Comparison of ENCODE assay signal across 17 cellular contexts in genomic region chr3:13264468-13264795, GRCh38.
DNase-seq lines count a peak whose midpoint lies in the region; ATAC-seq and TF ChIP-seq lines count a peak whose summit lies in the region.
"Had no signal": no experiment of that assay in that cellular context is flagged by ENCODE, and none has a peak within 500 bp of the region (broad histone marks: within the 10 kb centered on the region; RNA-seq: fewer than 3 reads in every experiment).

No MANE protein-coding gene starts in this region.

- no peak overlapping the region for H2BK120ac ChIP-seq in neuronal stem cell (ENCODE audit: low read depth, low read length)

- intact Hi-C loops in heart right ventricle (cut with DNase I) (no loop called here), cardiac septum (cut with DNase I) (no loop called here)

- H3K4me2 ChIP-seq in neuronal stem cell (ENCODE audit: insufficient read depth, low read length, poor library complexity, severe bottlenecking): no peak overlapping the region
- H3K4me2 ChIP-seq: A549 had no signal

- H4K91ac ChIP-seq in neuronal stem cell (ENCODE audit: low read depth, low read length, poor library complexity): peak overlapping the region; percentile 56

- no peak overlapping the region for H3K4ac ChIP-seq in neuronal stem cell (ENCODE audit: low read length)

- WGBS in heart right ventricle, 2 donors: 77 to 79% methylated on average over 9 of the region's 9 CpGs
- WGBS in neuronal stem cell (ENCODE audit: extremely low coverage in 2 of 2, insufficient read length in 2 of 2, insufficient replicate concordance in 1 of 2), 2 donors: no CpG with 5 or more reads among the region's 9 CpGs

- no peak overlapping the region for H2AFZ ChIP-seq in neuronal stem cell (ENCODE audit: low read length)

- peak overlapping the region; percentile 46 for H2BK12ac ChIP-seq in neuronal stem cell (ENCODE audit: low read length)

- peak overlapping the region; percentile 74 for H3K18ac ChIP-seq in neuronal stem cell (ENCODE audit: low read length)

- no peak for ATAC-seq in heart right ventricle
- ATAC-seq: A549, HCT116, K562 had no signal

- H2BK15ac ChIP-seq in neuronal stem cell (ENCODE audit: low read length): no peak overlapping the region

- H2AK5ac ChIP-seq in neuronal stem cell (ENCODE audit: low read depth, low read length): peak overlapping the region; percentile 38

- H3K4me1 ChIP-seq in heart right ventricle: peaks cover 0 to 39% (median 3%) of the 10 kb centered on the region in 9 donors
- peaks cover 2 to 3% of the 10 kb centered on the region in 2 donors for H3K4me1 ChIP-seq in neuronal stem cell (ENCODE audit: control insufficient read depth in 2 of 2, insufficient read depth in 1 of 2, low read depth in 1 of 2, low read length in 2 of 2)

- H2BK5ac ChIP-seq in neuronal stem cell (ENCODE audit: low read length): no peak overlapping the region

- no peak overlapping the region for H3K4me3 ChIP-seq in heart right ventricle
- no peak overlapping the region for H3K4me3 ChIP-seq in neuronal stem cell (ENCODE audit: low read length in 2 of 2)
- H3K4me3 ChIP-seq: A549, K562 had no signal

- no peaks in the 10 kb centered on the region for H3K36me3 ChIP-seq in heart right ventricle
- H3K36me3 ChIP-seq in neuronal stem cell (replicated peaks in 1 of 2; ENCODE audit: control insufficient read depth in 2 of 2, insufficient read depth in 2 of 2, low read length in 2 of 2): no peaks in the 10 kb centered on the region

- H3K23ac ChIP-seq in neuronal stem cell (ENCODE audit: low read depth, low read length, poor library complexity): no peak overlapping the region

- peak overlapping the region; percentile 65 for H3K14ac ChIP-seq in neuronal stem cell (ENCODE audit: low read length)

- peak overlapping the region; percentile 65 for H3K9ac ChIP-seq in neuronal stem cell (ENCODE audit: low read depth, low read length, poor library complexity)

- H3K27me3 ChIP-seq in heart right ventricle (peaks cover 0 to 11% (median 0%) of the 10 kb centered on the region in 7 donors), neuronal stem cell (ENCODE audit: control insufficient read depth in 3 of 3, insufficient read depth in 3 of 3, low read depth in 1 of 3, low read length in 3 of 3) (no peaks in the 10 kb centered on the region)

- H3K79me1 ChIP-seq in neuronal stem cell (ENCODE audit: low read depth, low read length): no peaks in the 10 kb centered on the region

- H3K27ac ChIP-seq in heart right ventricle (peak overlapping the region in 9 of 10 donors; percentile 16 to 76 (median 35)), cingulate gyrus (ENCODE audit: low read depth, low read length) (peak overlapping the region; percentile 74), neuronal stem cell (replicated peaks; ENCODE audit: low read length) (no peak overlapping the region)
- H3K27ac ChIP-seq: A549, HL-60, RWPE1 had no signal

- no peak for TF ChIP-seq CTCF in heart right ventricle (IDR thresholded peaks at IDR 0.05)

- peaks cover 0 to 1% (median 0%) of the 10 kb centered on the region in 11 donors for H3K9me3 ChIP-seq in heart right ventricle
- peaks cover 0 to 3% of the 10 kb centered on the region in 2 donors for H3K9me3 ChIP-seq in neuronal stem cell (replicated peaks in 1 of 2; ENCODE audit: control insufficient read depth in 2 of 2, insufficient read depth in 1 of 2, low read depth in 1 of 2, low read length in 2 of 2)
- H3K9me3 ChIP-seq: A549 had no signal

- H4K8ac ChIP-seq in neuronal stem cell (ENCODE audit: low read depth, low read length): no peak overlapping the region

- no peak for DNase-seq in heart right ventricle
- DNase-seq in cardiac septum (ENCODE audit: low spot score): no peak
- DNase-seq in neuronal stem cell (ENCODE audit: low spot score): no peak
- no peak for DNase-seq in HCEC 1CT
- DNase-seq in midbrain (lab: John Stamatoyannopoulos, UW): no peak
- DNase-seq in NCI-H82 (lab: John Stamatoyannopoulos, UW): no peak
- DNase-seq: DMS79, GDM1, NCI-H1436 treated with DMSO at 0.1 percent for 48 hours, NCI-H2081, NCI-H524 had no signal
